ENCODE assay signal across 25 cellular contexts in the genomic region with DNA sequence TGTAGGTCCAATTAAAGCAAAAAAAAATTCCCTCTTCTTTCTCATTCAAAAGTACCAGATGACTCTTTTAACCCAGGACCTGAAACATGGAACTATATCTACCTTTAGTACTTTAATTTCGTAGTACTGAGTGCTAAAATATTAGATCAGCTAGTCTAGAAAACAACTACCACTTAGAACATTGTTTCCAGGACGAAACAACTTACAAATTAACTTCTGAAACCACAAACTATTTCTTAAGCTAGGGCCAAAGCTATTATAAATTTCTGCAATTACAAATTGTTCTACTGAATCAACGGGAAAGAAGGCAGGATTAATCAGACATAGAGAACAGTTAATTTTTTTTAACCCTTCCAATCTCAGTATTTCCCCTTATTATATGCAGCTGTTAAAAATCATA. TPM values are rescaled to one million over a fixed set of nuclear protein-coding genes. Genes with fewer than 3 reads are reported as not detected.
DNase-seq lines count a peak whose midpoint lies in the region; ATAC-seq, FAIRE-seq and TF ChIP-seq lines count a peak whose summit lies in the region.
"Had no signal": no experiment of that assay in that cellular context is flagged by ENCODE, and none has a peak within 500 bp of the region (broad histone marks: within the 10 kb centered on the region; RNA-seq: fewer than 3 reads in every experiment).

No MANE protein-coding gene starts in this region.

- no peaks in the 10 kb centered on the region for H3K27me3 ChIP-seq in CD4-positive, alpha-beta T cell (ENCODE audit: control insufficient read depth, insufficient read depth, low read length)
- H3K27me3 ChIP-seq in HepG2 (ENCODE audit: control insufficient read depth in 1 of 2, insufficient read depth in 2 of 2, low read length in 2 of 2): no peaks in the 10 kb centered on the region
- no peaks in the 10 kb centered on the region for H3K27me3 ChIP-seq in vagina
- H3K27me3 ChIP-seq: MG63 had no signal

- H3K4me3 ChIP-seq in epithelial cell of proximal tubule (ENCODE audit: low read depth, low read length) (no peak overlapping the region), HepG2 (replicated peaks in 1 of 3; ENCODE audit: insufficient read depth in 1 of 3, low read depth in 2 of 3, low read length in 3 of 3) (no peak overlapping the region), vagina (no peak overlapping the region)
- H3K4me3 ChIP-seq: MG63, SK-N-MC had no signal

- TF ChIP-seq CTCF in CD4-positive, alpha-beta T cell (IDR thresholded peaks at IDR 0.05): no peak
- TF ChIP-seq CTCF in epithelial cell of proximal tubule (conservative IDR thresholded peaks at IDR 0.05; ENCODE audit: low read depth, low read length) (no peak), HepG2 (CRISPR knock-in tag; IDR thresholded peaks at IDR 0.05) (no peak), vagina (IDR thresholded peaks at IDR 0.05) (no peak)

- no peaks in the 10 kb centered on the region for H3K27me3 Mint-ChIP-seq in CD4-positive, alpha-beta T cell
- no peaks in the 10 kb centered on the region for H3K27me3 Mint-ChIP-seq in T-cell
- H3K27me3 Mint-ChIP-seq: IgD-negative memory B cell had no signal

- no TSS peak for BruUV-seq in HepG2 (replicated peaks; lab: Mats Ljungman, UMichigan)

- WGBS in HepG2 (ENCODE audit: low lambda C conversion rate): 94% methylated on average over 3 of the region's 3 CpGs

- H4K20me1 ChIP-seq in HepG2 (ENCODE audit: insufficient read depth, low read length): peaks cover 19% of the 10 kb centered on the region

- no peak overlapping the region for H3K4me2 ChIP-seq in HepG2 (ENCODE audit: low read depth, low read length)

- H3K9me3 ChIP-seq in CD4-positive, alpha-beta T cell (ENCODE audit: control insufficient read depth, low read length): no peaks in the 10 kb centered on the region
- H3K9me3 ChIP-seq in HepG2 (ENCODE audit: low read length) (no peaks in the 10 kb centered on the region), vagina (no peaks in the 10 kb centered on the region)

- TF ChIP-seq RAD21 in HepG2 (CRISPR knock-in tag; IDR thresholded peaks at IDR 0.05): no peak

- in situ Hi-C loops in HepG2 (cut with HindIII; ENCODE audit: extremely low pct_ligation_motif_present, low pct_unique_long_range_greater_than_20kb): no loop called here

- TF ChIP-seq POLR2A in HepG2 (IDR thresholded peaks at IDR 0.05; ENCODE audit: insufficient read depth in 1 of 2, low read depth in 2 of 2, low read length in 2 of 2) (no peak), vagina (IDR thresholded peaks at IDR 0.05) (no peak)

- H3K79me2 ChIP-seq in HepG2 (ENCODE audit: insufficient read depth, low read length): peaks cover 54% of the 10 kb centered on the region

- TF ChIP-seq EP300 in HepG2 (IDR thresholded peaks at IDR 0.05; ENCODE audit: low read depth in 2 of 2, low read length in 2 of 2) (no peak), HepG2 (CRISPR knock-in tag; IDR thresholded peaks at IDR 0.05; ENCODE audit: borderline replicate concordance) (no peak)

- CTCF ChIA-PET in CD4-positive, alpha-beta T cell (lab: Charles Lee): interaction anchor here (0.6 to 0.9 kb wide), 2 partner anchors 53 to 439 kb away, joined by 3 read pairs; no protein-coding TSS in a partner anchor
- CTCF ChIA-PET in T-cell (lab: Charles Lee) (interaction anchor here in 1 of 2 donors (0.6 kb wide), 1 partner anchor 33 kb away, joined by 8 read pairs; no protein-coding TSS in a partner anchor), HepG2 (lab: Yijun Ruan, JAX; ENCODE audit: low intra/inter-chr PET ratio, low total read pairs) (no interaction called here)

- ATAC-seq in CD4-positive, alpha-beta T cell (ENCODE audit: poor library complexity): no peak
- ATAC-seq in T-cell (replicated peaks in 1 of 4) (no peak), HepG2 (no peak)
- ATAC-seq: CD8-positive, alpha-beta T cell had no signal

- peak overlapping the region; percentile 35 for H3K27ac Mint-ChIP-seq in CD4-positive, alpha-beta T cell
- H3K27ac Mint-ChIP-seq in T-cell: peak overlapping the region; percentile 23 to 25
- H3K27ac Mint-ChIP-seq: CD8-positive, alpha-beta T cell; HFFc6 had no signal

- H3K4me1 Mint-ChIP-seq in CD4-positive, alpha-beta T cell (ENCODE audit: low read depth): peaks cover 55% of the 10 kb centered on the region
- peaks cover 44 to 60% (median 57%) of the 10 kb centered on the region in 3 donors for H3K4me1 Mint-ChIP-seq in T-cell

- peaks cover 62% of the 10 kb centered on the region for H3K36me3 Mint-ChIP-seq in CD4-positive, alpha-beta T cell (ENCODE audit: low read depth)
- peaks cover 50% of the 10 kb centered on the region for H3K36me3 Mint-ChIP-seq in T-cell

- no peak overlapping the region for H3K9ac ChIP-seq in HepG2 (ENCODE audit: insufficient read depth, low read depth, low read length)

- FAIRE-seq in HepG2 (lab: Jason Lieb, UNC): no peak
- FAIRE-seq: H54, HTR-8/SVneo had no signal

- H3K27ac ChIP-seq in CD4-positive, alpha-beta T cell (ENCODE audit: low read depth, low read length): no peak overlapping the region
- H3K27ac ChIP-seq in HepG2 (ENCODE audit: extremely low read length, insufficient read depth, low read length) (no peak overlapping the region), vagina (no peak overlapping the region)
- H3K27ac ChIP-seq: SK-N-MC had no signal

- POLR2A ChIA-PET in CD4-positive, alpha-beta T cell (lab: Charles Lee): no interaction called here
- POLR2A ChIA-PET in T-cell (lab: Charles Lee) (interaction anchor here (0.5 to 0.8 kb wide), 3 partner anchors 69 to 301 kb away, joined by 3 read pairs; a partner anchor contains a TSS), HepG2 (lab: Yijun Ruan, JAX) (no interaction called here)

- no peak overlapping the region for H2AFZ ChIP-seq in HepG2 (ENCODE audit: low read length)

- peaks cover 5 to 31% of the 10 kb centered on the region in 2 experiments; a peak in 4 of 5 replicates for H3K36me3 ChIP-seq in HepG2 (replicated peaks in 1 of 2; ENCODE audit: control insufficient read depth in 1 of 2, insufficient read depth in 2 of 2, low read length in 2 of 2)
- H3K36me3 ChIP-seq in vagina: peaks cover 0 to 9% of the 10 kb centered on the region in 2 donors

- DNase-seq in CD4-positive, alpha-beta T cell: no peak
- DNase-seq in T-cell: no peak
- peak; percentile 36 for DNase-seq in epithelial cell of proximal tubule (ENCODE audit: low read depth)
- DNase-seq in renal cortical epithelial cell (ENCODE audit: low read depth): peak; percentile 93
- DNase-seq in HepG2 (ENCODE audit: low spot score): no peak
- DNase-seq in putamen (ENCODE audit: low spot score): no peak
- DNase-seq in RKO (ENCODE audit: low spot score): no peak
- no peak for DNase-seq in vagina (ENCODE audit: extremely low spot score in 2 of 2)
- DNase-seq: ACHN; Calu3; CD8-positive, alpha-beta T cell; DMS53; HFFc6; Karpas-422; MG63; NCI-H1048; NCI-H1436; NCI-H2029; NCI-H446; NCI-H69; SHP77 had no signal

- H3K4me1 ChIP-seq in HepG2 (ENCODE audit: insufficient read depth, low read length): no peaks in the 10 kb centered on the region; the same call in 1 of the 2 replicates
- peaks cover 25% of the 10 kb centered on the region for H3K4me1 ChIP-seq in vagina

- intact Hi-C loops in CD4-positive, alpha-beta T cell (cut with DNase I, micrococcal nuclease): no loop called here
- intact Hi-C loops in HepG2 (cut with micrococcal nuclease; ENCODE audit: unreplicated experiment): no loop called here
- intact Hi-C loops in vagina (cut with DNase I): no loop called here

- no peaks in the 10 kb centered on the region for H3K9me3 Mint-ChIP-seq in CD4-positive, alpha-beta T cell
- H3K9me3 Mint-ChIP-seq in T-cell: no peaks in the 10 kb centered on the region
- H3K9me3 Mint-ChIP-seq: CD8-positive, alpha-beta T cell; HFFc6; IgD-negative memory B cell had no signal

- H3K4me3 Mint-ChIP-seq in CD4-positive, alpha-beta T cell: no peak overlapping the region
- H3K4me3 Mint-ChIP-seq in T-cell: no peak overlapping the region
- H3K4me3 Mint-ChIP-seq: CD8-positive, alpha-beta T cell; HFFc6; IgD-negative memory B cell had no signal

TF ChIP-seq in HepG2, 621 proteins besides CTCF, POLR2A, EP300 and RAD21 (continues in another document):
- no peak for TF ChIP-seq RAD51 (IDR thresholded peaks at IDR 0.05; ENCODE audit: borderline replicate concordance)

RNA-seq across cellular contexts. Expression of a gene that starts 39.9 kb away (rescaled TPM):
- 10 to 100 TPM; 38.2 to 41.7 TPM for total RNA-seq in CD4-positive, alpha-beta T cell
- total RNA-seq in T-cell (10 to 100 TPM; 48.2 to 77.4 (median 69.4) TPM), epithelial cell of proximal tubule (82.8 and 86.0 TPM in 2 replicates), renal cortical epithelial cell (159 and 174 TPM in 2 replicates), HepG2 (2016; rRNA removed; fragmentation: Illumina TruSeq; extraction: Trizol) (149 and 246 TPM in 2 replicates), vagina (63.1 TPM)
- total RNA-seq in HepG2 (2016; cell fraction: cytosol; rRNA removed; fragmentation: Illumina TruSeq; extraction: Trizol; ENCODE audit: low read depth): 19.9 and 25.4 TPM in 2 replicates
- total RNA-seq in HepG2 (2016; cell fraction: insoluble cytoplasmic fraction; rRNA removed; fragmentation: Illumina TruSeq; extraction: Trizol): 151 and 220 TPM in 2 replicates
- 49.5 and 53.8 TPM in 2 replicates for total RNA-seq in HepG2 (2016; cell fraction: membrane; rRNA removed; fragmentation: Illumina TruSeq; extraction: Trizol)
- total RNA-seq in HepG2 (2016; cell fraction: nucleus; rRNA removed; fragmentation: Illumina TruSeq; extraction: Trizol): 83.7 and 87.9 TPM in 2 replicates
- polyA plus RNA-seq in HepG2 (2011; rRNA removed): 149 and 230 TPM in 2 replicates
- polyA plus RNA-seq in HepG2 (2011; cell fraction: cytosol; rRNA removed): 82.7 and 108 TPM in 2 replicates
- polyA plus RNA-seq in HepG2 (2011; cell fraction: nucleus; rRNA removed): 47.0 and 56.6 TPM in 2 replicates
- 118 and 170 TPM in 2 replicates for polyA plus RNA-seq in HepG2 (2012)
- 10.3 and 11.0 TPM in 2 replicates for polyA plus RNA-seq in HepG2 (2016; cell fraction: cytosol; fragmentation: Illumina TruSeq; extraction: Trizol; ENCODE audit: low read depth)
- polyA plus RNA-seq in HepG2 (2016; cell fraction: insoluble cytoplasmic fraction; fragmentation: Illumina TruSeq; extraction: Trizol; ENCODE audit: low read depth): 177 and 181 TPM in 2 replicates
- polyA plus RNA-seq in HepG2 (2016; cell fraction: membrane; fragmentation: Illumina TruSeq; extraction: Trizol; ENCODE audit: low read depth): 29.5 and 30.4 TPM in 2 replicates
- polyA plus RNA-seq in HepG2 (2016; cell fraction: nucleus; fragmentation: Illumina TruSeq; extraction: Trizol; ENCODE audit: insufficient read depth, low read depth): 88.4 and 95.0 TPM in 2 replicates
- 23.5 and 77.2 TPM in 2 replicates for polyA minus RNA-seq in HepG2 (2011; rRNA and poly(A)+ RNA removed; ENCODE audit: low replicate concordance)
- polyA minus RNA-seq in HepG2 (2011; cell fraction: cytosol; rRNA and poly(A)+ RNA removed): 99.1 and 111 TPM in 2 replicates
- 151 and 153 TPM in 2 replicates for polyA minus RNA-seq in HepG2 (2011; cell fraction: nucleus; rRNA and poly(A)+ RNA removed)

Comparison
In these comparisons a context has a peak if more than half of its experiments do, and no peak if none do; other contexts are left out.
1. DNase-seq: peak in epithelial cell of proximal tubule (single experiment) and renal cortical epithelial cell (single experiment); none in CD4-positive, alpha-beta T cell (0 of 10), T-cell (0 of 34), HepG2 (single experiment), putamen (single experiment), RKO (single experiment) and vagina (0 of 2).
2. POLR2A ChIA-PET loops: an anchor here in T-cell (0.5 to 0.8 kb wide); none called in CD4-positive, alpha-beta T cell and HepG2.